ENCODE assay signal across 8 cellular contexts in genomic region chr1:203512830-203513578, GRCh38. TPM values are rescaled to one million over a fixed set of nuclear protein-coding genes. Genes with fewer than 3 reads are reported as not detected.
A peak's percentile ranks its signal among the peaks of the same experiment; 100 is the strongest.
DNase-seq lines count a peak whose midpoint lies in the region; ATAC-seq and TF ChIP-seq lines count a peak whose summit lies in the region.

No MANE protein-coding gene starts in this region.

- H3K9me3 ChIP-seq in psoas muscle, result no peaks in the 10 kb centered on the region

- TF ChIP-seq CTCF in fibroblast of the aortic adventitia (IDR thresholded peaks at IDR 0.05; ENCODE audit: insufficient read depth, low read length) (no peak), psoas muscle (IDR thresholded peaks at IDR 0.05) (no peak)

- peak overlapping the region; percentile 41 for H3K27ac ChIP-seq in psoas muscle

- H3K4me3 ChIP-seq in Jurkat, Clone E6-1 (ENCODE audit: low read length), result no peak overlapping the region
- H3K4me3 ChIP-seq in fibroblast of the aortic adventitia (ENCODE audit: low read depth, low read length) (no peak overlapping the region), psoas muscle (no peak overlapping the region)

- no peaks in the 10 kb centered on the region for H3K27me3 ChIP-seq in psoas muscle (ENCODE audit: insufficient read depth in 3 of 3, low read length in 2 of 3)

- WGBS in psoas muscle, 3 donors, result 64 to 67% (median 65%) methylated on average over 10 of the region's 10 CpGs

- ATAC-seq in psoas muscle, result peak; percentile 62 to 78 (median 67)

- DNase-seq in Ammon's horn (ENCODE audit: low spot score) (peak; percentile 56), activated T-cell treated with anti-CD3 and anti-CD28 coated beads for 4 hours (peak; percentile 33), fibroblast of the aortic adventitia (ENCODE audit: low read depth) (peak; percentile 94), psoas muscle (peak in 1 of 2 donors; percentile 56), HUDEP-2 (lab: John Stamatoyannopoulos, UW; ENCODE audit: unreplicated experiment in 76 of 76) (no peak), NCI-H2227 (lab: John Stamatoyannopoulos, UW; ENCODE audit: unreplicated experiment) (no peak), NCI-H1048 (lab: John Stamatoyannopoulos, UW) (no peak)
- peak; percentile 26 for DNase-seq in Jurkat, Clone E6-1 (ENCODE audit: low read depth, low spot score)

- H3K4me1 ChIP-seq in psoas muscle, result peaks cover 7% of the 10 kb centered on the region

- intact Hi-C loops in psoas muscle (cut with DNase I), result no loop called here

- no peaks in the 10 kb centered on the region for H3K36me3 ChIP-seq in psoas muscle (ENCODE audit: insufficient read depth in 1 of 2, low read depth in 1 of 2)

RNA-seq across cellular contexts. Expression of gene OPTC, which starts 19.1 kb away (rescaled TPM):
- not detected for polyA plus RNA-seq in Jurkat, Clone E6-1 (2012; ENCODE audit: insufficient read depth, insufficient read length)
- not detected in 2 replicates for total RNA-seq in fibroblast of the aortic adventitia (ENCODE audit: low replicate concordance)
- not detected for total RNA-seq in psoas muscle
- not detected for polyA plus RNA-seq in psoas muscle

RNA-seq across cellular contexts. Expression of gene PRELP, which starts 37.4 kb away (rescaled TPM):
- not detected for polyA plus RNA-seq in Jurkat, Clone E6-1 (2012; ENCODE audit: insufficient read depth, insufficient read length)
- total RNA-seq in fibroblast of the aortic adventitia (ENCODE audit: low replicate concordance), result 1.4 and 3.7 TPM in 2 replicates
- 10 to 100 TPM in 1 of 4 donors, 1 to 10 TPM in 3; 3.0 to 20.6 (median 6.3) TPM for total RNA-seq in psoas muscle
- 1 to 10 TPM; 5.4 to 7.1 (median 6.6) TPM for polyA plus RNA-seq in psoas muscle

Comparison
In these comparisons a context has a peak if more than half of its experiments do, and no peak if none do; other contexts are left out.
1. DNase-seq: peak in Ammon's horn (single experiment), Jurkat, Clone E6-1 (single experiment), activated T-cell treated with anti-CD3 and anti-CD28 coated beads for 4 hours (single experiment) and fibroblast of the aortic adventitia (single experiment); none in HUDEP-2 (0 of 76), NCI-H2227 (single experiment) and NCI-H1048 (single experiment).